In the genomic region with DNA sequence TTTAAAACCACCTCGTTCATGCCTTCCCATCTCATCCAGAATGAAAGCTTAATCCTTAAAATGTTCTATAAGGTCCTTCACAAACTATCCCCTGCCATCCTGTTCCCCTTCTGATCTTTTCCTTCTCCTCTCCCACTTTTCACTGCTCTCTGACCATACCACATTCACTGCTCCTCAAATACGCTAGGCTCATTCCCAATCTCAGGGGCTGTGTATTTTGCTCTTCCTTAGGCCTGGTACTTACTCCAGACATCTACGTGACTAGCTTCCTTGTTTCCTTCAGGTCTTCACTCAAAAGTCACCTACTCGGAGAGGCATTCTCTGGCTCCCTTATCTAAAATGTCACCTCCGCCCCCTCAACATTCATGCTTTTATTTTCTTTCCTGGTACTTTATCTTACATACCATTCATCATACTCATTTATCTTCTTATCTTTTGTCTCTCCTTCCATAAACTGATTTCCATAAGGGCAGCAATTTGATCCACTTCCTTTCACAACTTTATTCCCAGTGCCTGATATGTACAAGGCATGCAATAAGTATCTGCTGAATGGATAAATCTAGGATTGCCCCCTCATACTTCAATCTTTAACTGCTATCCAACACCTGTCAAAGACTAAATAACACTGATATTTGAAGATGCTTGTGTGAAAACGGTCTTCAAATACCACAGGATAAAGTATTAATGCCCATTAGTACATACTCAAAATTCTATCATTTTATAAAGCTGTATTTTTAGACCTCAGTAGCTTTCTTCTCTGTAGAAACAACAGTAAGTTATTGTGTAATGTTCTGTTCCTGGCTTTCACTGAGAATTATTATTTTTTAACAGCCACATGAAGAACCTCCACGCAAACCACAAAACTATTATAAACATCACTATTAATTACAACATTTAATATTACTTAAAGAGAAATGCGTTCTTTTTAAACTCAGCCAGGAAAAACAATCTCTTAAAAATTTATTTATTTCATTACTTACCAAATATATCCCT, we compare ENCODE assay signal across 1 cellular context.
TF ChIP-seq lines count a peak whose summit lies in the region.

No MANE protein-coding gene starts in this region.

TF ChIP-seq in K562, 482 proteins besides CTCF, POLR2A, EP300 and RAD21 (continued from another document and continues in another):
- TF ChIP-seq, protein P1, sequence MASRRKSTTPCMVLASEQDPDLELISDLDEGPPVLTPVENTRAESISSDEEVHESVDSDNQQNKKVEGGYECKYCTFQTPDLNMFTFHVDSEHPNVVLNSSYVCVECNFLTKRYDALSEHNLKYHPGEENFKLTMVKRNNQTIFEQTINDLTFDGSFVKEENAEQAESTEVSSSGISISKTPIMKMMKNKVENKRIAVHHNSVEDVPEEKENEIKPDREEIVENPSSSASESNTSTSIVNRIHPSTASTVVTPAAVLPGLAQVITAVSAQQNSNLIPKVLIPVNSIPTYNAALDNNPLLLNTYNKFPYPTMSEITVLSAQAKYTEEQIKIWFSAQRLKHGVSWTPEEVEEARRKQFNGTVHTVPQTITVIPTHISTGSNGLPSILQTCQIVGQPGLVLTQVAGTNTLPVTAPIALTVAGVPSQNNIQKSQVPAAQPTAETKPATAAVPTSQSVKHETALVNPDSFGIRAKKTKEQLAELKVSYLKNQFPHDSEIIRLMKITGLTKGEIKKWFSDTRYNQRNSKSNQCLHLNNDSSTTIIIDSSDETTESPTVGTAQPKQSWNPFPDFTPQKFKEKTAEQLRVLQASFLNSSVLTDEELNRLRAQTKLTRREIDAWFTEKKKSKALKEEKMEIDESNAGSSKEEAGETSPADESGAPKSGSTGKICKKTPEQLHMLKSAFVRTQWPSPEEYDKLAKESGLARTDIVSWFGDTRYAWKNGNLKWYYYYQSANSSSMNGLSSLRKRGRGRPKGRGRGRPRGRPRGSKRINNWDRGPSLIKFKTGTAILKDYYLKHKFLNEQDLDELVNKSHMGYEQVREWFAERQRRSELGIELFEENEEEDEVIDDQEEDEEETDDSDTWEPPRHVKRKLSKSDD (conservative IDR thresholded peaks at IDR 0.05; ENCODE audit: low read length): no peak
- 0 out of 2 replicates have a peak, but pooled peaks have one; percentile 45 for TF ChIP-seq ELF4 (CRISPR knock-in tag; IDR thresholded peaks at IDR 0.05)
- TF ChIP-seq PML (IDR thresholded peaks at IDR 0.05; ENCODE audit: low read length): no peak; the same call in 1 of the 2 replicates
- no peak for TF ChIP-seq EHMT2 (IDR thresholded peaks at IDR 0.05)
- TF ChIP-seq, protein P2, sequence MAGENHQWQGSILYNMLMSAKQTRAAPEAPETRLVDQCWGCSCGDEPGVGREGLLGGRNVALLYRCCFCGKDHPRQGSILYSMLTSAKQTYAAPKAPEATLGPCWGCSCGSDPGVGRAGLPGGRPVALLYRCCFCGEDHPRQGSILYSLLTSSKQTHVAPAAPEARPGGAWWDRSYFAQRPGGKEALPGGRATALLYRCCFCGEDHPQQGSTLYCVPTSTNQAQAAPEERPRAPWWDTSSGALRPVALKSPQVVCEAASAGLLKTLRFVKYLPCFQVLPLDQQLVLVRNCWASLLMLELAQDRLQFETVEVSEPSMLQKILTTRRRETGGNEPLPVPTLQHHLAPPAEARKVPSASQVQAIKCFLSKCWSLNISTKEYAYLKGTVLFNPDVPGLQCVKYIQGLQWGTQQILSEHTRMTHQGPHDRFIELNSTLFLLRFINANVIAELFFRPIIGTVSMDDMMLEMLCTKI (IDR thresholded peaks at IDR 0.05; ENCODE audit: partially characterized antibody): no peak
- TF ChIP-seq, protein P3, sequence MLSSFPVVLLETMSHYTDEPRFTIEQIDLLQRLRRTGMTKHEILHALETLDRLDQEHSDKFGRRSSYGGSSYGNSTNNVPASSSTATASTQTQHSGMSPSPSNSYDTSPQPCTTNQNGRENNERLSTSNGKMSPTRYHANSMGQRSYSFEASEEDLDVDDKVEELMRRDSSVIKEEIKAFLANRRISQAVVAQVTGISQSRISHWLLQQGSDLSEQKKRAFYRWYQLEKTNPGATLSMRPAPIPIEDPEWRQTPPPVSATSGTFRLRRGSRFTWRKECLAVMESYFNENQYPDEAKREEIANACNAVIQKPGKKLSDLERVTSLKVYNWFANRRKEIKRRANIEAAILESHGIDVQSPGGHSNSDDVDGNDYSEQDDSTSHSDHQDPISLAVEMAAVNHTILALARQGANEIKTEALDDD (IDR thresholded peaks at IDR 0.05): peak; percentile 49; the same call in 1 of the 2 replicates
- TF ChIP-seq, protein P4, sequence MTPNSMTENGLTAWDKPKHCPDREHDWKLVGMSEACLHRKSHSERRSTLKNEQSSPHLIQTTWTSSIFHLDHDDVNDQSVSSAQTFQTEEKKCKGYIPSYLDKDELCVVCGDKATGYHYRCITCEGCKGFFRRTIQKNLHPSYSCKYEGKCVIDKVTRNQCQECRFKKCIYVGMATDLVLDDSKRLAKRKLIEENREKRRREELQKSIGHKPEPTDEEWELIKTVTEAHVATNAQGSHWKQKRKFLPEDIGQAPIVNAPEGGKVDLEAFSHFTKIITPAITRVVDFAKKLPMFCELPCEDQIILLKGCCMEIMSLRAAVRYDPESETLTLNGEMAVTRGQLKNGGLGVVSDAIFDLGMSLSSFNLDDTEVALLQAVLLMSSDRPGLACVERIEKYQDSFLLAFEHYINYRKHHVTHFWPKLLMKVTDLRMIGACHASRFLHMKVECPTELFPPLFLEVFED (CRISPR knock-in tag; conservative IDR thresholded peaks at IDR 0.05): no peak
- TF ChIP-seq HDGF (IDR thresholded peaks at IDR 0.05): peak; percentile 39; the same call in 1 of the 2 replicates
- TF ChIP-seq, protein P5, sequence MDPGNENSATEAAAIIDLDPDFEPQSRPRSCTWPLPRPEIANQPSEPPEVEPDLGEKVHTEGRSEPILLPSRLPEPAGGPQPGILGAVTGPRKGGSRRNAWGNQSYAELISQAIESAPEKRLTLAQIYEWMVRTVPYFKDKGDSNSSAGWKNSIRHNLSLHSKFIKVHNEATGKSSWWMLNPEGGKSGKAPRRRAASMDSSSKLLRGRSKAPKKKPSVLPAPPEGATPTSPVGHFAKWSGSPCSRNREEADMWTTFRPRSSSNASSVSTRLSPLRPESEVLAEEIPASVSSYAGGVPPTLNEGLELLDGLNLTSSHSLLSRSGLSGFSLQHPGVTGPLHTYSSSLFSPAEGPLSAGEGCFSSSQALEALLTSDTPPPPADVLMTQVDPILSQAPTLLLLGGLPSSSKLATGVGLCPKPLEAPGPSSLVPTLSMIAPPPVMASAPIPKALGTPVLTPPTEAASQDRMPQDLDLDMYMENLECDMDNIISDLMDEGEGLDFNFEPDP (CRISPR knock-in tag; IDR thresholded peaks at IDR 0.05): no peak
- peak; percentile 88 for TF ChIP-seq MEIS2 (IDR thresholded peaks at IDR 0.05; ENCODE audit: partially characterized antibody)
- no peak for TF ChIP-seq CHD4 (IDR thresholded peaks at IDR 0.05; ENCODE audit: insufficient read depth, insufficient replicate concordance, low read depth, low read length, poor library complexity, severe bottlenecking)
- no peak for TF ChIP-seq TARDBP (IDR thresholded peaks at IDR 0.05)
- no peak for TF ChIP-seq E2F3 (CRISPR knock-in tag; IDR thresholded peaks at IDR 0.05)
- TF ChIP-seq HNRNPL (IDR thresholded peaks at IDR 0.05; ENCODE audit: low read depth, low read length): no peak
- no peak for TF ChIP-seq NFXL1 (CRISPR knock-in tag; IDR thresholded peaks at IDR 0.05)
- TF ChIP-seq TRIM28 (IDR thresholded peaks at IDR 0.05): no peak
- TF ChIP-seq KLF16 (IDR thresholded peaks at IDR 0.05): peak; percentile 42; the same call in 1 of the 2 replicates
- no peak for TF ChIP-seq ZNF830 (CRISPR knock-in tag; IDR thresholded peaks at IDR 0.05)
- TF ChIP-seq NFE2L1 (tag; IDR thresholded peaks at IDR 0.05; ENCODE audit: borderline replicate concordance, low read depth): no peak
- TF ChIP-seq, protein P6, sequence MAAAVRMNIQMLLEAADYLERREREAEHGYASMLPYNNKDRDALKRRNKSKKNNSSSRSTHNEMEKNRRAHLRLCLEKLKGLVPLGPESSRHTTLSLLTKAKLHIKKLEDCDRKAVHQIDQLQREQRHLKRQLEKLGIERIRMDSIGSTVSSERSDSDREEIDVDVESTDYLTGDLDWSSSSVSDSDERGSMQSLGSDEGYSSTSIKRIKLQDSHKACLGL (CRISPR knock-in tag; IDR thresholded peaks at IDR 0.05; ENCODE audit: borderline replicate concordance, poor library complexity, severe bottlenecking): no peak
- TF ChIP-seq NFIX (CRISPR knock-in tag; IDR thresholded peaks at IDR 0.05; ENCODE audit: low read depth): no peak
- TF ChIP-seq, protein P7, sequence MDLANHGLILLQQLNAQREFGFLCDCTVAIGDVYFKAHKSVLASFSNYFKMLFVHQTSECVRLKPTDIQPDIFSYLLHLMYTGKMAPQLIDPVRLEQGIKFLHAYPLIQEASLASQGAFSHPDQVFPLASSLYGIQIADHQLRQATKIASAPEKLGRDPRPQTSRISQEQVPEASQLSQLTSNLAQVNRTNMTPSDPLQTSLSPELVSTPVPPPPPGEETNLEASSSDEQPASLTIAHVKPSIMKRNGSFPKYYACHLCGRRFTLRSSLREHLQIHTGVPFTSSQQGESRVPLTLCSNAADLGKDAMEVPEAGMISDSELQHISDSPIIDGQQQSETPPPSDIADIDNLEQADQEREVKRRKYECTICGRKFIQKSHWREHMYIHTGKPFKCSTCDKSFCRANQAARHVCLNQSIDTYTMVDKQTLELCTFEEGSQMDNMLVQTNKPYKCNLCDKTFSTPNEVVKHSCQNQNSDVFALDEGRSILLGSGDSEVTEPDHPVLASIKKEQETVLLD (IDR thresholded peaks at IDR 0.05): peak; percentile 62; the same call in 1 of the 2 replicates
- no peak for TF ChIP-seq ZNF316 (IDR thresholded peaks at IDR 0.05)
- peak; percentile 57 for TF ChIP-seq FOSL1 (tag; conservative IDR thresholded peaks at IDR 0.05)
- no peak for TF ChIP-seq PRPF4 (IDR thresholded peaks at IDR 0.05; ENCODE audit: insufficient read depth, low read depth, low read length, poor library complexity, severe bottlenecking)
- TF ChIP-seq, protein P8, sequence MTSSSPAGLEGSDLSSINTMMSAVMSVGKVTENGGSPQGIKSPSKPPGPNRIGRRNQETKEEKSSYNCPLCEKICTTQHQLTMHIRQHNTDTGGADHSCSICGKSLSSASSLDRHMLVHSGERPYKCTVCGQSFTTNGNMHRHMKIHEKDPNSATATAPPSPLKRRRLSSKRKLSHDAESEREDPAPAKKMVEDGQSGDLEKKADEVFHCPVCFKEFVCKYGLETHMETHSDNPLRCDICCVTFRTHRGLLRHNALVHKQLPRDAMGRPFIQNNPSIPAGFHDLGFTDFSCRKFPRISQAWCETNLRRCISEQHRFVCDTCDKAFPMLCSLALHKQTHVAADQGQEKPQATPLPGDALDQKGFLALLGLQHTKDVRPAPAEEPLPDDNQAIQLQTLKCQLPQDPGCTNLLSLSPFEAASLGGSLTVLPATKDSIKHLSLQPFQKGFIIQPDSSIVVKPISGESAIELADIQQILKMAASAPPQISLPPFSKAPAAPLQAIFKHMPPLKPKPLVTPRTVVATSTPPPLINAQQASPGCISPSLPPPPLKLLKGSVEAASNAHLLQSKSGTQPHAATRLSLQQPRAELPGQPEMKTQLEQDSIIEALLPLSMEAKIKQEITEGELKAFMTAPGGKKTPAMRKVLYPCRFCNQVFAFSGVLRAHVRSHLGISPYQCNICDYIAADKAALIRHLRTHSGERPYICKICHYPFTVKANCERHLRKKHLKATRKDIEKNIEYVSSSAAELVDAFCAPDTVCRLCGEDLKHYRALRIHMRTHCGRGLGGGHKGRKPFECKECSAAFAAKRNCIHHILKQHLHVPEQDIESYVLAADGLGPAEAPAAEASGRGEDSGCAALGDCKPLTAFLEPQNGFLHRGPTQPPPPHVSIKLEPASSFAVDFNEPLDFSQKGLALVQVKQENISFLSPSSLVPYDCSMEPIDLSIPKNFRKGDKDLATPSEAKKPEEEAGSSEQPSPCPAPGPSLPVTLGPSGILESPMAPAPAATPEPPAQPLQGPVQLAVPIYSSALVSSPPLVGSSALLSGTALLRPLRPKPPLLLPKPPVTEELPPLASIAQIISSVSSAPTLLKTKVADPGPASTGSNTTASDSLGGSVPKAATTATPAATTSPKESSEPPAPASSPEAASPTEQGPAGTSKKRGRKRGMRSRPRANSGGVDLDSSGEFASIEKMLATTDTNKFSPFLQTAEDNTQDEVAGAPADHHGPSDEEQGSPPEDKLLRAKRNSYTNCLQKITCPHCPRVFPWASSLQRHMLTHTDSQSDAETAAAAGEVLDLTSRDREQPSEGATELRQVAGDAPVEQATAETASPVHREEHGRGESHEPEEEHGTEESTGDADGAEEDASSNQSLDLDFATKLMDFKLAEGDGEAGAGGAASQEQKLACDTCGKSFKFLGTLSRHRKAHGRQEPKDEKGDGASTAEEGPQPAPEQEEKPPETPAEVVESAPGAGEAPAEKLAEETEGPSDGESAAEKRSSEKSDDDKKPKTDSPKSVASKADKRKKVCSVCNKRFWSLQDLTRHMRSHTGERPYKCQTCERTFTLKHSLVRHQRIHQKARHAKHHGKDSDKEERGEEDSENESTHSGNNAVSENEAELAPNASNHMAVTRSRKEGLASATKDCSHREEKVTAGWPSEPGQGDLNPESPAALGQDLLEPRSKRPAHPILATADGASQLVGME (CRISPR knock-in tag; IDR thresholded peaks at IDR 0.05): no peak
- TF ChIP-seq ZNF586 (CRISPR knock-in tag; conservative IDR thresholded peaks at IDR 0.05): no peak
- TF ChIP-seq, protein P9, sequence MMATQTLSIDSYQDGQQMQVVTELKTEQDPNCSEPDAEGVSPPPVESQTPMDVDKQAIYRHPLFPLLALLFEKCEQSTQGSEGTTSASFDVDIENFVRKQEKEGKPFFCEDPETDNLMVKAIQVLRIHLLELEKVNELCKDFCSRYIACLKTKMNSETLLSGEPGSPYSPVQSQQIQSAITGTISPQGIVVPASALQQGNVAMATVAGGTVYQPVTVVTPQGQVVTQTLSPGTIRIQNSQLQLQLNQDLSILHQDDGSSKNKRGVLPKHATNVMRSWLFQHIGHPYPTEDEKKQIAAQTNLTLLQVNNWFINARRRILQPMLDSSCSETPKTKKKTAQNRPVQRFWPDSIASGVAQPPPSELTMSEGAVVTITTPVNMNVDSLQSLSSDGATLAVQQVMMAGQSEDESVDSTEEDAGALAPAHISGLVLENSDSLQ (IDR thresholded peaks at IDR 0.05): peak; percentile 71; the same call in 1 of the 2 replicates
- TF ChIP-seq, protein P10, sequence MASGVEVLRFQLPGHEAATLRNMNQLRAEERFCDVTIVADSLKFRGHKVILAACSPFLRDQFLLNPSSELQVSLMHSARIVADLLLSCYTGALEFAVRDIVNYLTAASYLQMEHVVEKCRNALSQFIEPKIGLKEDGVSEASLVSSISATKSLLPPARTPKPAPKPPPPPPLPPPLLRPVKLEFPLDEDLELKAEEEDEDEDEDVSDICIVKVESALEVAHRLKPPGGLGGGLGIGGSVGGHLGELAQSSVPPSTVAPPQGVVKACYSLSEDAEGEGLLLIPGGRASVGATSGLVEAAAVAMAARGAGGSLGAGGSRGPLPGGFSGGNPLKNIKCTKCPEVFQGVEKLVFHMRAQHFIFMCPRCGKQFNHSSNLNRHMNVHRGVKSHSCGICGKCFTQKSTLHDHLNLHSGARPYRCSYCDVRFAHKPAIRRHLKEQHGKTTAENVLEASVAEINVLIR (CRISPR knock-in tag; IDR thresholded peaks at IDR 0.05): no peak
